23 cellular contexts compared by ENCODE assay signal in the genomic region with DNA sequence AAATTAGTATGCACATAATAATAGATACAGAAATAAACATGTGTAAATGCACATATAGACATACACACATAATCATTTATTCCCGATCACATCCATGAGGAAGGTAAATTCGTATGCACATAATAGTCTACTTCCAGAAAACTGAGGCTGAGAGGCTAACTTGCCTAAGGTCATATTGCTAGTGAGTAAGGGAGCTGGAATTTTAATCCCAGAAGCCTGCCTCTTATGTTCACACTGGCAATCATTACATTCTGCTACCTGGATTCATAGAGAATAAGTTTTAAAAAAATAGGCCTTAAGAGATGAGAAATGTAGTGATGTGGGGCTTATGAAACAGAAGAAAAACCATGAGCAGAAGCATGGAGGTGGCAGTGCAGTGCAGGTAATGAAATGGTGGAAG.
DNase-seq lines count a peak whose midpoint lies in the region; ATAC-seq and TF ChIP-seq lines count a peak whose summit lies in the region.
"Had no signal": no experiment of that assay in that cellular context is flagged by ENCODE, and none has a peak within 500 bp of the region (broad histone marks: within the 10 kb centered on the region; RNA-seq: fewer than 3 reads in every experiment).

No MANE protein-coding gene starts in this region.

- no peak for TF ChIP-seq CTCF in retinal pigment epithelial cell (conservative IDR thresholded peaks at IDR 0.05; ENCODE audit: low read depth, low read length)

- ATAC-seq in activated T-cell treated with anti-CD3 and anti-CD28 coated beads, Interleukin-2, amount 50 U/mL, for 72 hours (replicated peaks in 1 of 2), result no peak
- ATAC-seq in GM19023 (IDR thresholded peaks at IDR 0.05; ENCODE audit: unreplicated experiment), result no peak
- ATAC-seq: GM23338, Right ventricle myocardium inferior had no signal

- peak overlapping the region; percentile 94 for H3K27ac ChIP-seq in epithelial cell of prostate
- H3K27ac ChIP-seq: 22Rv1, Peyer's patch, SJSA1 had no signal

- peak overlapping the region; percentile 26 for H3K27ac Mint-ChIP-seq in activated T-cell treated with anti-CD3 and anti-CD28 coated beads, Interleukin-2, amount 50 U/mL, for 72 hours
- H3K27ac Mint-ChIP-seq: GM23338, H9 had no signal

- H3K27me3 Mint-ChIP-seq in activated T-cell treated with anti-CD3 and anti-CD28 coated beads, Interleukin-2, amount 50 U/mL, for 72 hours (ENCODE audit: low read depth), result no peaks in the 10 kb centered on the region

- no peak overlapping the region for H3K4me3 Mint-ChIP-seq in activated T-cell treated with anti-CD3 and anti-CD28 coated beads, Interleukin-2, amount 50 U/mL, for 72 hours
- H3K4me3 Mint-ChIP-seq: GM23338, H9 had no signal

- no peak overlapping the region for H3K4me3 ChIP-seq in retinal pigment epithelial cell (ENCODE audit: low read length)
- H3K4me3 ChIP-seq: GM23338, Peyer's patch, SJSA1 had no signal

- H3K4me1 Mint-ChIP-seq in activated T-cell treated with anti-CD3 and anti-CD28 coated beads, Interleukin-2, amount 50 U/mL, for 72 hours (ENCODE audit: low read depth), result no peaks in the 10 kb centered on the region
- H3K4me1 Mint-ChIP-seq: GM23338, H9 had no signal

- peaks cover 5 to 6% of the 10 kb centered on the region in 2 donors for H3K9me3 Mint-ChIP-seq in activated T-cell treated with anti-CD3 and anti-CD28 coated beads, Interleukin-2, amount 50 U/mL, for 72 hours
- H3K9me3 Mint-ChIP-seq: GM23338, H9 had no signal

- no peak for DNase-seq in activated T-cell treated with anti-CD3 and anti-CD28 coated beads, Interleukin-2, amount 50 U/mL, for 72 hours
- no peak for DNase-seq in activated T-cell treated with anti-CD3 and anti-CD28 coated beads, Interleukin-2, amount 50 U/mL, for 48 hours
- DNase-seq in RPMI7951 (ENCODE audit: low read depth), result peak; percentile 46
- DNase-seq in epithelial cell of prostate (ENCODE audit: low read depth, low spot score), result no peak
- peak; percentile 84 for DNase-seq in retinal pigment epithelial cell (ENCODE audit: low read depth)
- no peak for DNase-seq in T-helper 2 cell
- no peak for DNase-seq in NCI-H2196 (lab: John Stamatoyannopoulos, UW; ENCODE audit: unreplicated experiment)
- DNase-seq: H9, KBM-7, MM.1S, NCI-H1048, NCI-H1417, NCI-H1694, NCI-H2029 treated with DMSO at 0.1 percent for 48 hours, NCI-H226, NCI-H510A, NCI-H69, Peyer's patch had no signal

- H3K36me3 Mint-ChIP-seq in activated T-cell treated with anti-CD3 and anti-CD28 coated beads, Interleukin-2, amount 50 U/mL, for 72 hours (ENCODE audit: insufficient read depth in 2 of 2), result no peaks in the 10 kb centered on the region

Comparison
In these comparisons a context has a peak if more than half of its experiments do, and no peak if none do; other contexts are left out.
1. DNase-seq: peak in RPMI7951 (single experiment) and retinal pigment epithelial cell (single experiment); none in activated T-cell treated with anti-CD3 and anti-CD28 coated beads, Interleukin-2, amount 50 U/mL, for 72 hours (0 of 2), activated T-cell treated with anti-CD3 and anti-CD28 coated beads, Interleukin-2, amount 50 U/mL, for 48 hours (0 of 2), epithelial cell of prostate (single experiment), T-helper 2 cell (0 of 5) and NCI-H2196 (single experiment).